Comparison of ENCODE assay signal across 31 cellular contexts in genomic region chr5:94403483-94403882, GRCh38.
"Had no signal": no experiment of that assay in that cellular context is flagged by ENCODE, and none has a peak within 500 bp of the region (broad histone marks: within the 10 kb centered on the region; RNA-seq: fewer than 3 reads in every experiment).

No MANE protein-coding gene starts in this region.

- H3K27me3 Mint-ChIP-seq: activated CD8-positive, alpha-beta T cell treated with anti-CD3 and anti-CD28 coated beads for 36 hours; activated naive CD8-positive, alpha-beta T cell treated with anti-CD3 and anti-CD28 coated beads for 36 hours; activated T-helper 17 cell treated with anti-CD3 and anti-CD28 coated beads, Interleukin-2, amount 50 U/mL, for 72 hours had no signal

- H3K36me3 ChIP-seq: ascending aorta, breast epithelium had no signal

- H3K4me2 ChIP-seq: KMS-11, PC-9 had no signal

- H3K4me1 Mint-ChIP-seq: activated CD4-positive, alpha-beta T cell treated with anti-CD3 and anti-CD28 coated beads, Interleukin-2, amount 10 ng/mL, durations not matched to agents 24 days and 14 days; activated naive CD8-positive, alpha-beta T cell treated with anti-CD3 and anti-CD28 coated beads for 36 hours; activated T-helper 17 cell treated with anti-CD3 and anti-CD28 coated beads, Interleukin-2, amount 50 U/mL, for 72 hours had no signal

- H3K9ac ChIP-seq: KMS-11 had no signal

- H3K27ac Mint-ChIP-seq: activated CD4-positive, alpha-beta T cell treated with anti-CD3 and anti-CD28 coated beads, Interleukin-2, amount 10 ng/mL, durations not matched to agents 24 days and 14 days; activated CD8-positive, alpha-beta T cell treated with anti-CD3 and anti-CD28 coated beads for 36 hours; activated naive CD8-positive, alpha-beta T cell treated with anti-CD3 and anti-CD28 coated beads for 36 hours; activated T-cell treated with anti-CD3 and anti-CD28 coated beads, Interleukin-2, amount 50 U/mL, for 72 hours; activated T-helper 17 cell treated with anti-CD3 and anti-CD28 coated beads, Interleukin-2, amount 50 U/mL, for 72 hours had no signal

- H3K4me3 Mint-ChIP-seq: activated CD4-positive, alpha-beta T cell treated with anti-CD3 and anti-CD28 coated beads, Interleukin-2, amount 10 ng/mL, durations not matched to agents 24 days and 14 days; activated CD8-positive, alpha-beta T cell treated with anti-CD3 and anti-CD28 coated beads for 36 hours; activated naive CD8-positive, alpha-beta T cell treated with anti-CD3 and anti-CD28 coated beads for 36 hours; activated T-cell treated with anti-CD3 and anti-CD28 coated beads, Interleukin-2, amount 50 U/mL, for 72 hours; activated T-helper 17 cell treated with anti-CD3 and anti-CD28 coated beads, Interleukin-2, amount 50 U/mL, for 72 hours had no signal

- H3K9me3 ChIP-seq: ascending aorta, body of pancreas, breast epithelium had no signal

- H3K27me3 ChIP-seq: ascending aorta, body of pancreas, breast epithelium had no signal

- H3K27ac ChIP-seq: ascending aorta, body of pancreas, breast epithelium, KMS-11, PC-9, RWPE1 had no signal

- H3K4me3 ChIP-seq: ascending aorta, body of pancreas, breast epithelium, PC-9 had no signal

- H2AFZ ChIP-seq: PC-9 had no signal

- DNase-seq: activated CD4-positive, alpha-beta T cell treated with anti-CD3 and anti-CD28 coated beads, Interleukin-2, amount 10 ng/mL, durations not matched to agents 24 days and 14 days; activated CD4-positive, alpha-beta T cell treated with anti-CD3 and anti-CD28 coated beads, Interleukin-2, amount 50 U/mL, for 4 hours; activated CD8-positive, alpha-beta T cell treated with anti-CD3 and anti-CD28 coated beads for 36 hours; activated effector memory CD4-positive, alpha-beta T cell treated with anti-CD3 and anti-CD28 coated beads, Interleukin-2, amount 50 U/mL, for 16 hours; activated naive CD4-positive, alpha-beta T cell; activated naive CD4-positive, alpha-beta T cell treated with anti-CD3 and anti-CD28 coated beads, Interleukin-2, amount 50 U/mL, for 16 hours; activated naive CD8-positive, alpha-beta T cell treated with anti-CD3 and anti-CD28 coated beads for 36 hours; activated T-cell treated with anti-CD3 and anti-CD28 coated beads, Interleukin-2, amount 50 U/mL, for 1 hour; activated T-cell treated with anti-CD3 and anti-CD28 coated beads, Interleukin-2, amount 50 U/mL, for 72 hours; amygdala; body of pancreas; NCI-H1048; NCI-H1105 treated with DMSO at 0.1 percent for 48 hours; NCI-H1436; NCI-H1694; NCI-H1930; NCI-H2081 treated with DMSO at 0.1 percent for 48 hours; NCI-H510A; NCI-H526; NCI-H748 treated with DMSO at 0.1 percent for 48 hours; NK-92 treated with Interleukin-12 subunit alpha and Interleukin-12 subunit beta, amount 100 ng/mL, for 24 hours; PC-9; SIG-M5; SW 1271; T-helper 1 cell; T1000 had no signal

- H3K9me3 Mint-ChIP-seq: activated CD4-positive, alpha-beta T cell treated with anti-CD3 and anti-CD28 coated beads, Interleukin-2, amount 10 ng/mL, durations not matched to agents 24 days and 14 days; activated CD8-positive, alpha-beta T cell treated with anti-CD3 and anti-CD28 coated beads for 36 hours; activated naive CD8-positive, alpha-beta T cell treated with anti-CD3 and anti-CD28 coated beads for 36 hours; activated T-cell treated with anti-CD3 and anti-CD28 coated beads, Interleukin-2, amount 50 U/mL, for 72 hours; activated T-helper 17 cell treated with anti-CD3 and anti-CD28 coated beads, Interleukin-2, amount 50 U/mL, for 72 hours had no signal

- H3K4me1 ChIP-seq: ascending aorta, body of pancreas, breast epithelium had no signal
